ENCODE assay signal across 15 cellular contexts in genomic region chr3:126994661-126995161, GRCh38. TPM values are rescaled to one million over a fixed set of nuclear protein-coding genes. Genes with fewer than 3 reads are reported as not detected.
A peak's percentile ranks its signal among the peaks of the same experiment; 100 is the strongest.
DNase-seq lines count a peak whose midpoint lies in the region; TF ChIP-seq lines count a peak whose summit lies in the region.
"Had no signal": no experiment of that assay in that cellular context is flagged by ENCODE, and none has a peak within 500 bp of the region (broad histone marks: within the 10 kb centered on the region; RNA-seq: fewer than 3 reads in every experiment).

No MANE protein-coding gene starts in this region.

- H3K27me3 ChIP-seq in thyroid gland (no peaks in the 10 kb centered on the region), neural progenitor cell (no peaks in the 10 kb centered on the region)

- peaks cover 96% of the 10 kb centered on the region for H3K79me2 ChIP-seq in neural progenitor cell (ENCODE audit: low read depth)

- H3K4me1 ChIP-seq in thyroid gland (peaks cover 16 to 39% of the 10 kb centered on the region in 2 donors), neural progenitor cell (no peaks in the 10 kb centered on the region)

- no peak for TF ChIP-seq CTCF in thyroid gland (IDR thresholded peaks at IDR 0.05)
- no peak for TF ChIP-seq CTCF in neural progenitor cell (IDR thresholded peaks at IDR 0.05)
- TF ChIP-seq CTCF in mesothelial cell of epicardium (IDR thresholded peaks at IDR 0.05; ENCODE audit: unreplicated experiment): no peak

- no peak overlapping the region for H3K4me2 ChIP-seq in neural progenitor cell

- H3K36me3 Mint-ChIP-seq in neural progenitor cell (peaks cover 5% of the 10 kb centered on the region), mesothelial cell of epicardium (no peaks in the 10 kb centered on the region)

- peaks cover 100% of the 10 kb centered on the region for H4K20me1 ChIP-seq in neural progenitor cell (ENCODE audit: low read depth)

- no peaks in the 10 kb centered on the region for H3K27me3 Mint-ChIP-seq in neural progenitor cell (ENCODE audit: insufficient read depth, low read depth)
- H3K27me3 Mint-ChIP-seq in mesothelial cell of epicardium (ENCODE audit: low read depth): no peaks in the 10 kb centered on the region
- H3K27me3 Mint-ChIP-seq: CD4-positive, alpha-beta T cell had no signal

- H3K4me1 Mint-ChIP-seq in neural progenitor cell (peaks cover 15% of the 10 kb centered on the region), mesothelial cell of epicardium (no peaks in the 10 kb centered on the region)

- H3K27ac Mint-ChIP-seq in neural progenitor cell: no peak overlapping the region
- no peak overlapping the region for H3K27ac Mint-ChIP-seq in mesothelial cell of epicardium
- H3K27ac Mint-ChIP-seq: CD4-positive, alpha-beta T cell had no signal

- H3K9me3 Mint-ChIP-seq in neural progenitor cell (no peaks in the 10 kb centered on the region), mesothelial cell of epicardium (no peaks in the 10 kb centered on the region)
- H3K9me3 Mint-ChIP-seq: CD4-positive, alpha-beta T cell had no signal

- WGBS in thyroid gland, 2 donors: 29 to 35% methylated on average over 7 to 9 of the region's 9 CpGs

- no peak for TF ChIP-seq POLR2A in thyroid gland (IDR thresholded peaks at IDR 0.05)

- no peaks in the 10 kb centered on the region for H3F3A ChIP-seq in neural progenitor cell (ENCODE audit: low read depth)

- intact Hi-C loops in thyroid gland (cut with DNase I): loop anchor here (5.0 to 10.0 kb wide), 2 partner anchors 178 to 550 kb away; no protein-coding TSS in a partner anchor

- no peak overlapping the region for H3K9ac ChIP-seq in neural progenitor cell

- H3K4me3 ChIP-seq in thyroid gland (replicated peaks in 1 of 3) (no peak overlapping the region), neural progenitor cell (no peak overlapping the region)

- H3K27ac ChIP-seq in thyroid gland (peak overlapping the region; percentile 58 to 79 (median 63)), neural progenitor cell (no peak overlapping the region)

- H3K36me3 ChIP-seq in thyroid gland: peaks cover 5 to 6% of the 10 kb centered on the region in 2 donors
- H3K36me3 ChIP-seq in neural progenitor cell: no peaks in the 10 kb centered on the region

- no peak overlapping the region for H2AFZ ChIP-seq in neural progenitor cell (replicated peaks)

- H3K9me3 ChIP-seq in thyroid gland (no peaks in the 10 kb centered on the region), neural progenitor cell (ENCODE audit: low read depth) (no peaks in the 10 kb centered on the region)

- H3K4me3 Mint-ChIP-seq in neural progenitor cell (no peak overlapping the region), mesothelial cell of epicardium (no peak overlapping the region)
- H3K4me3 Mint-ChIP-seq: CD4-positive, alpha-beta T cell had no signal

- DNase-seq in NCI-H2171 treated with DMSO at 0.1 percent for 48 hours (lab: John Stamatoyannopoulos, UW) (peak; percentile 58), dermis blood vessel endothelial cell (peak; percentile 24), myocyte (ENCODE audit: low read depth) (peak; percentile 63), thyroid gland (peak; percentile 73 to 74), neural progenitor cell (ENCODE audit: low spot score) (no peak), mesothelial cell of epicardium (ENCODE audit: low spot score in 2 of 2, unreplicated experiment in 2 of 2) (no peak), DMS114 treated with DMSO at 0.1 percent for 48 hours (lab: John Stamatoyannopoulos, UW; ENCODE audit: unreplicated experiment) (no peak)
- no peak for DNase-seq in NK-92 treated with Interleukin-12 subunit alpha and Interleukin-12 subunit beta, amount 100 ng/mL, for 24 hours (lab: John Stamatoyannopoulos, UW)
- DNase-seq: activated CD4-positive, alpha-beta T cell treated with anti-CD3 and anti-CD28 coated beads, Interleukin-2, amount 50 U/mL, for 4 hours; CD4-positive, alpha-beta T cell; cortex of kidney; NCI-H1694 treated with DMSO at 0.1 percent for 48 hours; NCI-H774; SHP77; T1000 had no signal

RNA-seq across cellular contexts. Expression of gene PLXNA1, which starts 11.8 kb away (rescaled TPM):
- total RNA-seq in dermis blood vessel endothelial cell (21.4 and 25.7 TPM in 2 replicates), myocyte (209 and 320 TPM in 2 replicates), thyroid gland (10 to 100 TPM; 16.0 to 28.0 (median 22.8) TPM), neural progenitor cell (ENCODE audit: low replicate concordance) (34.7 and 89.1 TPM in 2 replicates), mesothelial cell of epicardium (50.1 to 55.2 TPM (median 54.2 TPM) in 3 replicates)
- 177 TPM for polyA plus RNA-seq in myocyte (2012)

Comparison
In these comparisons a context has a peak if more than half of its experiments do, and no peak if none do; other contexts are left out.
1. DNase-seq: peak in NCI-H2171 treated with DMSO at 0.1 percent for 48 hours (single experiment), dermis blood vessel endothelial cell (single experiment), myocyte (single experiment) and thyroid gland (2 of 2); none in neural progenitor cell (single experiment), NK-92 treated with Interleukin-12 subunit alpha and Interleukin-12 subunit beta, amount 100 ng/mL, for 24 hours (single experiment), mesothelial cell of epicardium (0 of 2) and DMS114 treated with DMSO at 0.1 percent for 48 hours (single experiment).